In the genomic region with DNA sequence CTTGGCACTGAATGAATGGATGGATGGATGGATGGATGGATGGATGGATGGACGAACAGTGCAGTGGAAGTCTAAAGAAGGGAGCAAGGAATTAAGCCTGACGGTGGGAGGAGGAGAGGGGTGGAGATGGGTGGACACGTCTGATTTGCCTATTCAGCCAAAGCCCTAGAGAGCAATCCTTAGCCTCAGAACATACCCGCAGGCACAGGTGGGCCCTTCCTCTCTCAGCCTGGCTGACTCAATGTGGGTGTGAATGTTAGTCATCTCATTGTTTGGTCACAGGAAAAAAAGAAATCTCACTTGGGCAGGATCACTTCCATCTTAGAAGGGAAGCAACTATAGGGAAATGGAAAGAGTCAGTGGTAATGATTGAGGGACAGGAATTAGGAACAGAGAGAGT, we compare ENCODE assay signal across 14 cellular contexts.
DNase-seq lines count a peak whose midpoint lies in the region; ATAC-seq lines count a peak whose summit lies in the region.
"Had no signal": no experiment of that assay in that cellular context is flagged by ENCODE, and none has a peak within 500 bp of the region (broad histone marks: within the 10 kb centered on the region; RNA-seq: fewer than 3 reads in every experiment).

No MANE protein-coding gene starts in this region.

- no peaks in the 10 kb centered on the region for H3K9me3 Mint-ChIP-seq in stimulated activated effector memory CD8-positive, alpha-beta T cell treated with anti-CD3 and anti-CD28 coated beads, Interleukin-12 subunit alpha, Interleukin-12 subunit beta, amount 100 ng/mL, for 72 hours
- H3K9me3 Mint-ChIP-seq in T-helper 2 cell treated with Interferon-gamma antibody and Interleukin-4, amounts not matched to agents 5 μg/mL and 100 μg/mL, for 36 hours = no peaks in the 10 kb centered on the region
- H3K9me3 Mint-ChIP-seq: activated naive CD4-positive, alpha-beta T cell treated with anti-CD3 and anti-CD28 coated beads for 36 hours; natural killer cell treated with Interleukin-12 subunit alpha and Interleukin-12 subunit beta and Interleukin-15 and Interleukin-18, amount 100 ng/mL, for 72 hours had no signal

- peak overlapping the region; percentile 90 for H3K27ac ChIP-seq in epithelial cell of prostate

- no peaks in the 10 kb centered on the region for H3K36me3 Mint-ChIP-seq in stimulated activated effector memory CD8-positive, alpha-beta T cell treated with anti-CD3 and anti-CD28 coated beads, Interleukin-12 subunit alpha, Interleukin-12 subunit beta, amount 100 ng/mL, for 72 hours
- H3K36me3 Mint-ChIP-seq in T-helper 2 cell treated with Interferon-gamma antibody and Interleukin-4, amounts not matched to agents 5 μg/mL and 100 μg/mL, for 36 hours (ENCODE audit: low read depth) = no peaks in the 10 kb centered on the region
- H3K36me3 Mint-ChIP-seq: natural killer cell treated with Interleukin-12 subunit alpha and Interleukin-12 subunit beta and Interleukin-15 and Interleukin-18, amount 100 ng/mL, for 72 hours had no signal

- no peak overlapping the region for H3K4me3 Mint-ChIP-seq in stimulated activated effector memory CD8-positive, alpha-beta T cell treated with anti-CD3 and anti-CD28 coated beads, Interleukin-12 subunit alpha, Interleukin-12 subunit beta, amount 100 ng/mL, for 72 hours
- H3K4me3 Mint-ChIP-seq in T-helper 2 cell treated with Interferon-gamma antibody and Interleukin-4, amounts not matched to agents 5 μg/mL and 100 μg/mL, for 36 hours = no peak overlapping the region
- H3K4me3 Mint-ChIP-seq: activated naive CD4-positive, alpha-beta T cell treated with anti-CD3 and anti-CD28 coated beads for 36 hours; natural killer cell treated with Interleukin-12 subunit alpha and Interleukin-12 subunit beta and Interleukin-15 and Interleukin-18, amount 100 ng/mL, for 72 hours had no signal

- no peaks in the 10 kb centered on the region for H3K27me3 Mint-ChIP-seq in T-helper 2 cell treated with Interferon-gamma antibody and Interleukin-4, amounts not matched to agents 5 μg/mL and 100 μg/mL, for 36 hours (ENCODE audit: low read depth)

- no peak overlapping the region for H3K27ac Mint-ChIP-seq in stimulated activated effector memory CD8-positive, alpha-beta T cell treated with anti-CD3 and anti-CD28 coated beads, Interleukin-12 subunit alpha, Interleukin-12 subunit beta, amount 100 ng/mL, for 72 hours
- no peak overlapping the region for H3K27ac Mint-ChIP-seq in T-helper 2 cell treated with Interferon-gamma antibody and Interleukin-4, amounts not matched to agents 5 μg/mL and 100 μg/mL, for 36 hours
- H3K27ac Mint-ChIP-seq: activated naive CD4-positive, alpha-beta T cell treated with anti-CD3 and anti-CD28 coated beads for 36 hours; natural killer cell treated with Interleukin-12 subunit alpha and Interleukin-12 subunit beta and Interleukin-15 and Interleukin-18, amount 100 ng/mL, for 72 hours had no signal

- peak; percentile 86 for DNase-seq in ELR (ENCODE audit: low read depth)
- DNase-seq in NCI-H526 treated with DMSO at 0.1 percent for 48 hours (lab: John Stamatoyannopoulos, UW) = peak; percentile 30
- peak; percentile 53 for DNase-seq in epithelial cell of prostate (ENCODE audit: low read depth, low spot score)
- DNase-seq in myocyte (ENCODE audit: low read depth) = peak; percentile 55
- no peak for DNase-seq in NK-92 treated with Interleukin-12 subunit alpha and Interleukin-12 subunit beta, amount 100 ng/mL, for 24 hours (lab: John Stamatoyannopoulos, UW)
- no peak for DNase-seq in stimulated activated effector memory CD8-positive, alpha-beta T cell treated with anti-CD3 and anti-CD28 coated beads, Interleukin-12 subunit alpha, Interleukin-12 subunit beta, amount 100 ng/mL, for 72 hours (ENCODE audit: low spot score in 2 of 2)
- DNase-seq in T-helper 2 cell treated with Interferon-gamma antibody and Interleukin-4, amounts not matched to agents 5 μg/mL and 100 μg/mL, for 36 hours (ENCODE audit: low spot score) = no peak
- DNase-seq: activated CD8-positive, alpha-beta memory T cell treated with anti-CD3 and anti-CD28 coated beads, Interleukin-2, amount 50 U/mL, for 4 hours; activated naive CD4-positive, alpha-beta T cell treated with anti-CD3 and anti-CD28 coated beads for 36 hours; Kasumi-1; NCI-H1694; stimulated activated CD4-positive, alpha-beta T cell treated with anti-CD3 and anti-CD28 coated beads, Interleukin-15, amount 100 ng/mL, for 24 hours had no signal

- ATAC-seq in stimulated activated effector memory CD8-positive, alpha-beta T cell treated with anti-CD3 and anti-CD28 coated beads, Interleukin-12 subunit alpha, Interleukin-12 subunit beta, amount 100 ng/mL, for 72 hours = no peak
- ATAC-seq in HG02763 (IDR thresholded peaks at IDR 0.05; ENCODE audit: unreplicated experiment) = no peak
- ATAC-seq: natural killer cell treated with Interleukin-12 subunit alpha and Interleukin-12 subunit beta and Interleukin-15 and Interleukin-18, amount 100 ng/mL, for 72 hours had no signal

- no peaks in the 10 kb centered on the region for H3K4me1 Mint-ChIP-seq in stimulated activated effector memory CD8-positive, alpha-beta T cell treated with anti-CD3 and anti-CD28 coated beads, Interleukin-12 subunit alpha, Interleukin-12 subunit beta, amount 100 ng/mL, for 72 hours
- no peaks in the 10 kb centered on the region for H3K4me1 Mint-ChIP-seq in T-helper 2 cell treated with Interferon-gamma antibody and Interleukin-4, amounts not matched to agents 5 μg/mL and 100 μg/mL, for 36 hours (ENCODE audit: low read depth)

Comparison
In these comparisons a context has a peak if more than half of its experiments do, and no peak if none do; other contexts are left out.
1. DNase-seq: peak in ELR (single experiment), NCI-H526 treated with DMSO at 0.1 percent for 48 hours (single experiment), epithelial cell of prostate (single experiment) and myocyte (single experiment); none in NK-92 treated with Interleukin-12 subunit alpha and Interleukin-12 subunit beta, amount 100 ng/mL, for 24 hours (single experiment), stimulated activated effector memory CD8-positive, alpha-beta T cell treated with anti-CD3 and anti-CD28 coated beads, Interleukin-12 subunit alpha, Interleukin-12 subunit beta, amount 100 ng/mL, for 72 hours (0 of 2) and T-helper 2 cell treated with Interferon-gamma antibody and Interleukin-4, amounts not matched to agents 5 μg/mL and 100 μg/mL, for 36 hours (single experiment).